Comparison of ENCODE assay signal across 11 cellular contexts in the genomic region with DNA sequence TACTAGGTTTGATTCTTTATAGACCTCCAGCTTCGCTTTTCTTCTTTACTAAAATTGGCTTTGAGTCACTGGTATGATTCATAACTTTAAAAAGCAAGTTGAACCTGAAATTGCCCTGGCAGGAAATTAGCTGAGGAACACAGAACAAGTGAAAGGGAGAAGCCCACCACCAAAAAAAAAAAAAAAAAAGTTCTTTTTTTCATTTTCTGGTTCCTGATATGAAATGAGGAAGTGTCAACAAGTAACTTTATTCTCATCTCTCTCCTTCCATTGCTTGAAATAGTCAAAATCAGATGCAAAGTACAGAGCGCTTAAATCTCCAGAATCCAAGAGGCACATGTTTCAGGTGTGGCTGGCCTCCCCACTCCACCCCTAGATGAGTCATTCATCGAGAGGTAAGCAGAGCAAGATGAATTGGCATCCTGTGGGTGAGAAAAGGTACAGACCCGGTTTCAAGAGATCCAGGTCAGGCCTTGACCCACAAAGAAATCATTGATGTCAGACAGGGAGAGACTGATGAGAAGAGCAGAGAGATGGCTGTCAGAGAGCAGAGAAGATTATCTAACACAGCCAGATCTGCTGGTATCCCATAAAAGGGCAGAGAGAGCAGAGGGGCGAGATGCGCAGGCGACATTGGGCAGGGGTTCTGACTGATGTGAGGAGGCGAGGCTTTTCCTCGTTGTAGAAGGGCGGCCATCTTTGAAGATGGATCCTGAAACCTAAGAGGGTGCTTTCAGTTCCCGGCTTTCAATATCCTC. TPM values are rescaled to one million over a fixed set of nuclear protein-coding genes. Genes with fewer than 3 reads are reported as not detected.
DNase-seq lines count a peak whose midpoint lies in the region; ATAC-seq and TF ChIP-seq lines count a peak whose summit lies in the region.
"Had no signal": no experiment of that assay in that cellular context is flagged by ENCODE, and none has a peak within 500 bp of the region (broad histone marks: within the 10 kb centered on the region; RNA-seq: fewer than 3 reads in every experiment).

No MANE protein-coding gene starts in this region.

- H3K4me1 Mint-ChIP-seq in Calu3 (ENCODE audit: low read depth, unreplicated experiment), result peaks cover 35% of the 10 kb centered on the region
- H3K4me1 Mint-ChIP-seq in activated T-cell treated with anti-CD3 and anti-CD28 coated beads, Interleukin-2, amount 50 U/mL, for 72 hours (ENCODE audit: low read depth), result peaks cover 12% of the 10 kb centered on the region

- no TSS peak for BruUV-seq in Calu3 (replicated peaks; lab: Mats Ljungman, UMichigan)

- H3K27ac Mint-ChIP-seq in Calu3 (ENCODE audit: unreplicated experiment), result peak overlapping the region; percentile 68
- H3K27ac Mint-ChIP-seq in activated T-cell treated with anti-CD3 and anti-CD28 coated beads, Interleukin-2, amount 50 U/mL, for 72 hours, result no peak overlapping the region

- no peaks in the 10 kb centered on the region for H3K27me3 Mint-ChIP-seq in Calu3 (ENCODE audit: unreplicated experiment)
- peaks cover 8% of the 10 kb centered on the region for H3K27me3 Mint-ChIP-seq in activated T-cell treated with anti-CD3 and anti-CD28 coated beads, Interleukin-2, amount 50 U/mL, for 72 hours (ENCODE audit: low read depth)

- H3K9me3 Mint-ChIP-seq in Calu3 (ENCODE audit: low read depth, unreplicated experiment), result no peaks in the 10 kb centered on the region
- peaks cover 0 to 3% of the 10 kb centered on the region in 2 donors for H3K9me3 Mint-ChIP-seq in activated T-cell treated with anti-CD3 and anti-CD28 coated beads, Interleukin-2, amount 50 U/mL, for 72 hours

- CTCF ChIA-PET in Calu3 (lab: Charles Lee), result interaction anchor here (0.6 to 0.8 kb wide), 4 partner anchors 9 to 1243 kb away, joined by 3 to 5 read pairs (median 4); no protein-coding TSS in a partner anchor

- TF ChIP-seq CTCF in Calu3 (IDR thresholded peaks at IDR 0.05; ENCODE audit: unreplicated experiment), result peak; percentile 29

- peak overlapping the region; percentile 0 for H3K4me3 Mint-ChIP-seq in Calu3 (ENCODE audit: low read depth, unreplicated experiment)
- peak overlapping the region; percentile 11 to 61 for H3K4me3 Mint-ChIP-seq in activated T-cell treated with anti-CD3 and anti-CD28 coated beads, Interleukin-2, amount 50 U/mL, for 72 hours

- intact Hi-C loops in Calu3 (cut with micrococcal nuclease; ENCODE audit: unreplicated experiment), result loop anchor here (1.0 to 5.0 kb wide), 3 partner anchors 30 to 140 kb away; a partner anchor contains a TSS

- DNase-seq in Calu3 (peak; percentile 80), NCI-H1092 (lab: John Stamatoyannopoulos, UW) (no peak), NCI-H748 treated with DMSO at 0.1 percent for 48 hours (lab: John Stamatoyannopoulos, UW) (no peak), AG08396 (ENCODE audit: low spot score) (no peak), NCI-H2107 treated with DMSO at 0.1 percent for 48 hours (lab: John Stamatoyannopoulos, UW; ENCODE audit: unreplicated experiment) (no peak)
- peak; percentile 13 to 46 for DNase-seq in activated T-cell treated with anti-CD3 and anti-CD28 coated beads, Interleukin-2, amount 50 U/mL, for 72 hours
- DNase-seq: activated CD8-positive, alpha-beta memory T cell treated with anti-CD3 and anti-CD28 coated beads, Interleukin-2, amount 50 U/mL, for 4 hours; left lung; NCI-H1694 treated with DMSO at 0.1 percent for 48 hours had no signal

- H3K36me3 Mint-ChIP-seq in Calu3 (ENCODE audit: insufficient read depth, unreplicated experiment), result no peaks in the 10 kb centered on the region
- H3K36me3 Mint-ChIP-seq in activated T-cell treated with anti-CD3 and anti-CD28 coated beads, Interleukin-2, amount 50 U/mL, for 72 hours (ENCODE audit: insufficient read depth in 2 of 2), result no peaks in the 10 kb centered on the region

- ATAC-seq in GM18907 (IDR thresholded peaks at IDR 0.05; ENCODE audit: unreplicated experiment), result peak; percentile 77
- ATAC-seq in HG03442 (IDR thresholded peaks at IDR 0.05; ENCODE audit: unreplicated experiment), result peak; percentile 62
- ATAC-seq in activated T-cell treated with anti-CD3 and anti-CD28 coated beads, Interleukin-2, amount 50 U/mL, for 72 hours (replicated peaks in 1 of 2), result peak; percentile 90 to 92
- ATAC-seq: left lung had no signal

RNA-seq across cellular contexts. Expression of a gene that starts 54.8 kb away (rescaled TPM):
- 39.9 and 47.8 TPM in 2 replicates for total RNA-seq in Calu3 (2022)
- total RNA-seq in activated T-cell treated with anti-CD3 and anti-CD28 coated beads, Interleukin-2, amount 50 U/mL, for 72 hours, result 10 to 100 TPM; 11.2 to 12.3 TPM

Comparison
In these comparisons a context has a peak if more than half of its experiments do, and no peak if none do; other contexts are left out.
1. DNase-seq: peak in Calu3 (single experiment) and activated T-cell treated with anti-CD3 and anti-CD28 coated beads, Interleukin-2, amount 50 U/mL, for 72 hours (2 of 2); none in NCI-H1092 (single experiment), NCI-H748 treated with DMSO at 0.1 percent for 48 hours (single experiment), AG08396 (single experiment) and NCI-H2107 treated with DMSO at 0.1 percent for 48 hours (single experiment).
2. Peak in every context shown above with its lines, with median percentiles within 50 percentile points of each other: ATAC-seq.